ENCODE assay signal across 9 cellular contexts in genomic region chr14:95993768-95994592, GRCh38. TPM values are rescaled to one million over a fixed set of nuclear protein-coding genes. Genes with fewer than 3 reads are reported as not detected.
DNase-seq lines count a peak whose midpoint lies in the region; ATAC-seq and TF ChIP-seq lines count a peak whose summit lies in the region.
"Had no signal": no experiment of that assay in that cellular context is flagged by ENCODE, and none has a peak within 500 bp of the region (broad histone marks: within the 10 kb centered on the region; RNA-seq: fewer than 3 reads in every experiment).

No MANE protein-coding gene starts in this region.

- TF ChIP-seq CTCF in PC-3 (conservative IDR thresholded peaks at IDR 0.05; ENCODE audit: low read depth, low read length): peak; percentile 80
- TF ChIP-seq CTCF in tibial artery (IDR thresholded peaks at IDR 0.05): peak; percentile 67 to 75

- no TSS peak for BruUV-seq in PC-3 (replicated peaks; lab: Mats Ljungman, UMichigan)

- H4K20me1 ChIP-seq in PC-3 (ENCODE audit: low read length): no peaks in the 10 kb centered on the region

- H3K36me3 ChIP-seq in PC-3 (ENCODE audit: low read depth, low read length) (no peaks in the 10 kb centered on the region), tibial artery (no peaks in the 10 kb centered on the region)

- H2AFZ ChIP-seq in PC-3 (ENCODE audit: low read length): no peak overlapping the region

- no peak overlapping the region for H3K4me3 ChIP-seq in PC-3 (ENCODE audit: low read length)
- no peak overlapping the region for H3K4me3 ChIP-seq in tibial artery

- ATAC-seq in PC-3: no peak

- H3K27ac ChIP-seq in PC-3 (ENCODE audit: low read length) (no peak overlapping the region), tibial artery (no peak overlapping the region)

- H3K4me2 ChIP-seq in PC-3 (ENCODE audit: low read length): no peak overlapping the region

- peak; percentile 36 for DNase-seq in SIG-M5 treated with dmso at 0.1 percent for 504 hours (lab: John Stamatoyannopoulos, UW; ENCODE audit: unreplicated experiment)
- DNase-seq in SIG-M5 (lab: John Stamatoyannopoulos, UW): no peak
- peak; percentile 30 for DNase-seq in KBM-7
- DNase-seq in PC-3: peak; percentile 49
- peak; percentile 20 for DNase-seq in central memory CD4-positive, alpha-beta T cell
- peak; percentile 57 for DNase-seq in kidney tubule cell (ENCODE audit: low spot score)
- DNase-seq in tibial artery: no peak
- no peak for DNase-seq in activated CD8-positive, alpha-beta memory T cell treated with anti-CD3 and anti-CD28 coated beads for 24 hours
- DNase-seq: activated naive CD8-positive, alpha-beta T cell treated with anti-CD3 and anti-CD28 coated beads, Interleukin-2, amount 10 ng/mL, durations not matched to agents 7 days and 5 days had no signal

- H3K4me1 ChIP-seq in PC-3 (ENCODE audit: insufficient read depth, low read length): no peaks in the 10 kb centered on the region
- H3K4me1 ChIP-seq in tibial artery: no peaks in the 10 kb centered on the region

- POLR2A ChIA-PET in PC-3 (lab: Charles Lee; ENCODE audit: unreplicated experiment): no interaction called here

- intact Hi-C loops in PC-3 (cut with micrococcal nuclease): loop anchor here (1.0 to 10.0 kb wide), 2 partner anchors 101 to 433 kb away; no protein-coding TSS in a partner anchor
- intact Hi-C loops in tibial artery (cut with DNase I; ENCODE audit: low total_unique reads): loop anchor here (5.0 kb wide), 1 partner anchor 432 kb away; no protein-coding TSS in a partner anchor

- H3F3A ChIP-seq in PC-3 (ENCODE audit: low read length, unreplicated experiment): no peaks in the 10 kb centered on the region

- no peak overlapping the region for H3K9ac ChIP-seq in PC-3 (ENCODE audit: low read length)

- H3K9me2 ChIP-seq in PC-3 (replicated peaks; ENCODE audit: low read length): no peaks in the 10 kb centered on the region

- peaks cover 6% of the 10 kb centered on the region for H3K9me3 ChIP-seq in PC-3 (ENCODE audit: low read length)
- H3K9me3 ChIP-seq in tibial artery: peaks cover 0 to 16% (median 8%) of the 10 kb centered on the region in 3 donors

- H3K27me3 ChIP-seq in PC-3 (ENCODE audit: low read length): no peaks in the 10 kb centered on the region
- peaks cover 0 to 13% of the 10 kb centered on the region in 2 donors for H3K27me3 ChIP-seq in tibial artery

- CTCF ChIA-PET in PC-3 (lab: Charles Lee): interaction anchor here (0.6 kb wide), 1 partner anchor 514 kb away, joined by 3 read pairs; no protein-coding TSS in a partner anchor

- in situ Hi-C loops in KBM-7 (cut with MboI; ENCODE audit: low pct_unique_long_range_greater_than_20kb, low sequenced_read_pairs): loop anchor here (25.0 kb wide), 1 partner anchor 407 kb away; no protein-coding TSS in a partner anchor

- no peaks in the 10 kb centered on the region for H3K79me2 ChIP-seq in PC-3 (ENCODE audit: low read length)

RNA-seq across cellular contexts. Expression of gene C14orf132, which starts 45.2 kb away (rescaled TPM):
- total RNA-seq in PC-3 (2014; rRNA removed): 0.06 TPM in 1 of 2 replicates, not detected in the other

Comparison
In these comparisons a context has a peak if more than half of its experiments do, and no peak if none do; other contexts are left out.
1. DNase-seq: peak in SIG-M5 treated with dmso at 0.1 percent for 504 hours (single experiment), KBM-7 (single experiment), PC-3 (single experiment), central memory CD4-positive, alpha-beta T cell (single experiment) and kidney tubule cell (single experiment); none in SIG-M5 (single experiment), tibial artery (0 of 2) and activated CD8-positive, alpha-beta memory T cell treated with anti-CD3 and anti-CD28 coated beads for 24 hours (single experiment).